In the genomic region with DNA sequence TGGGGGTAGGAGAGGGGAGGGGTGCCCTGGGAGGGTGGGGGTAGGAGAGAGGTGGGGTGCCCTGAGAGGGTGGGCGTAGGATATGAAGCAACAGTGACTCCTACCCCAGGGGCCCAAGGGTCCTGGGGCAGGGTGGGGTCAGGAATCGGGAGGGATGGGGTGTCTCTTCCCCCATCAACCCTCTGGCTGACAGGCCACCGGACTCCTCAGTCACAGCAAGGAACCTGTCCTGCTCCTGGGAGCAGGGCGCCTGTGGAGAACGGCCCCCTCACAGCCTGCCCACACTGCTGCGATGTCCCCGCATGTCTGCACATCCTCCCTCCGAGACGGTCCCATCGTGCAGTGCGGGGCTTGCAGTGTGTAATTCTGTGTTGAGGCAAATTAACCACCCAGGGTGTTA, we compare ENCODE assay signal across 24 cellular contexts. TPM values are rescaled to one million over a fixed set of nuclear protein-coding genes. Genes with fewer than 3 reads are reported as not detected.
DNase-seq lines count a peak whose midpoint lies in the region; ATAC-seq, FAIRE-seq and TF ChIP-seq lines count a peak whose summit lies in the region.
"Had no signal": no experiment of that assay in that cellular context is flagged by ENCODE, and none has a peak within 500 bp of the region (broad histone marks: within the 10 kb centered on the region; RNA-seq: fewer than 3 reads in every experiment).

No MANE protein-coding gene starts in this region.

- no peaks in the 10 kb centered on the region for H3K9me3 ChIP-seq in A549

- no peak for ATAC-seq in A549

- H3K4me1 Mint-ChIP-seq in activated naive CD4-positive, alpha-beta T cell treated with anti-CD3 and anti-CD28 coated beads, Interleukin-2, amount 10 ng/mL, durations not matched to agents 7 days and 5 days, result no peaks in the 10 kb centered on the region
- peaks cover 20% of the 10 kb centered on the region for H3K4me1 Mint-ChIP-seq in osteocyte (ENCODE audit: unreplicated experiment)

- no peaks in the 10 kb centered on the region for H3K27me3 ChIP-seq in H7 (ENCODE audit: control insufficient read depth, insufficient read depth, low read length)

- POLR2A ChIA-PET in A549 (lab: Yijun Ruan, JAX), result no interaction called here

- DNase-seq in A549 (ENCODE audit: low read depth in 1 of 2, low spot score in 1 of 2), result no peak
- peak; percentile 57 for DNase-seq in H7
- DNase-seq in RKO (ENCODE audit: low spot score), result peak; percentile 81
- peak; percentile 40 for DNase-seq in islet precursor cell
- DNase-seq in activated naive CD4-positive, alpha-beta T cell treated with anti-CD3 and anti-CD28 coated beads, Interleukin-2, amount 10 ng/mL, durations not matched to agents 7 days and 5 days, result no peak
- DNase-seq in osteocyte (ENCODE audit: extremely low spot score, unreplicated experiment), result no peak
- no peak for DNase-seq in HuH-7.5 (ENCODE audit: low spot score)
- DNase-seq: CD4-positive, alpha-beta T cell; COR-L47; DMS79 treated with DMSO at 0.1 percent for 48 hours; H9; KG1; NCI-H1092; NCI-H1436; NCI-H187 treated with DMSO at 0.1 percent for 48 hours; NCI-H2107; NCI-H226; NCI-H510A treated with DMSO at 0.1 percent for 48 hours; NCI-H774; NK-92 treated with Interleukin-12 subunit alpha and Interleukin-12 subunit beta, amount 100 ng/mL, for 24 hours; SHP77 had no signal

- H3K36me3 ChIP-seq in H7 (replicated peaks; ENCODE audit: control insufficient read depth, insufficient read depth, low read length), result no peaks in the 10 kb centered on the region

- H3K27ac ChIP-seq in A549, result peak overlapping the region in 1 of 2 experiments; percentile 49; a peak in 2 of 6 replicates
- H3K27ac ChIP-seq: SK-N-MC had no signal

- peaks cover 27% of the 10 kb centered on the region for H3K27me3 Mint-ChIP-seq in activated naive CD4-positive, alpha-beta T cell treated with anti-CD3 and anti-CD28 coated beads, Interleukin-2, amount 10 ng/mL, durations not matched to agents 7 days and 5 days
- no peaks in the 10 kb centered on the region for H3K27me3 Mint-ChIP-seq in osteocyte (ENCODE audit: unreplicated experiment)
- H3K27me3 Mint-ChIP-seq: CD4-positive, alpha-beta T cell had no signal

- 0 out of 3 replicates have a peak overlapping the region, but pooled peaks have one; percentile 14 for H3K4me2 ChIP-seq in A549

- H3K4me3 ChIP-seq in A549, result no peak overlapping the region
- no peak overlapping the region for H3K4me3 ChIP-seq in H7 (ENCODE audit: insufficient read depth, low read depth, low read length)
- H3K4me3 ChIP-seq: SK-N-MC had no signal

- TF ChIP-seq CTCF in A549 (IDR thresholded peaks at IDR 0.05) (no peak), osteocyte (IDR thresholded peaks at IDR 0.05) (no peak)

- no peak for TF ChIP-seq EP300 in A549 (IDR thresholded peaks at IDR 0.05)

- FAIRE-seq in A549 (lab: Jason Lieb, UNC), result no peak

- WGBS in A549 (ENCODE audit: missing lambda C conversion rate), result 96% methylated on average over 9 of the region's 11 CpGs

- TF ChIP-seq POLR2A in A549 (IDR thresholded peaks at IDR 0.05; ENCODE audit: low read length), result no peak

- no peak overlapping the region for H3K27ac Mint-ChIP-seq in activated naive CD4-positive, alpha-beta T cell treated with anti-CD3 and anti-CD28 coated beads, Interleukin-2, amount 10 ng/mL, durations not matched to agents 7 days and 5 days
- H3K27ac Mint-ChIP-seq in osteocyte (ENCODE audit: unreplicated experiment), result no peak overlapping the region
- H3K27ac Mint-ChIP-seq: CD4-positive, alpha-beta T cell; H9 had no signal

- peaks cover 42% of the 10 kb centered on the region for H3K4me1 ChIP-seq in A549

- CTCF ChIA-PET in A549 (lab: Yijun Ruan, JAX), result interaction anchor here (0.8 kb wide), 1 partner anchor 193 kb away, joined by 3 read pairs; no protein-coding TSS in a partner anchor
- CTCF ChIA-PET in activated naive CD4-positive, alpha-beta T cell treated with anti-CD3 and anti-CD28 coated beads, Interleukin-2, amount 10 ng/mL, durations not matched to agents 7 days and 5 days (lab: Charles Lee), result no interaction called here

- no peak for TF ChIP-seq RAD21 in A549 (conservative IDR thresholded peaks at IDR 0.05 in 1 of 2, IDR thresholded peaks at IDR 0.05 in 1 of 2)

- H3K4me3 Mint-ChIP-seq in activated naive CD4-positive, alpha-beta T cell treated with anti-CD3 and anti-CD28 coated beads, Interleukin-2, amount 10 ng/mL, durations not matched to agents 7 days and 5 days, result no peak overlapping the region
- no peak overlapping the region for H3K4me3 Mint-ChIP-seq in osteocyte (ENCODE audit: unreplicated experiment)
- H3K4me3 Mint-ChIP-seq: CD4-positive, alpha-beta T cell; H9 had no signal

- H3K9me3 Mint-ChIP-seq in activated naive CD4-positive, alpha-beta T cell treated with anti-CD3 and anti-CD28 coated beads, Interleukin-2, amount 10 ng/mL, durations not matched to agents 7 days and 5 days, result no peaks in the 10 kb centered on the region
- no peaks in the 10 kb centered on the region for H3K9me3 Mint-ChIP-seq in osteocyte (ENCODE audit: unreplicated experiment)
- H3K9me3 Mint-ChIP-seq: CD4-positive, alpha-beta T cell; H9 had no signal

- no peaks in the 10 kb centered on the region for H3K36me3 Mint-ChIP-seq in activated naive CD4-positive, alpha-beta T cell treated with anti-CD3 and anti-CD28 coated beads, Interleukin-2, amount 10 ng/mL, durations not matched to agents 7 days and 5 days
- H3K36me3 Mint-ChIP-seq in osteocyte (ENCODE audit: unreplicated experiment), result no peaks in the 10 kb centered on the region

TF ChIP-seq in A549, 52 proteins besides CTCF, POLR2A, EP300 and RAD21 (continues in another document):
- TF ChIP-seq FOXS1 (CRISPR knock-in tag; IDR thresholded peaks at IDR 0.05), result no peak
- TF ChIP-seq ELK1 (IDR thresholded peaks at IDR 0.05; ENCODE audit: low read depth, low read length), result no peak
- TF ChIP-seq, protein P1, sequence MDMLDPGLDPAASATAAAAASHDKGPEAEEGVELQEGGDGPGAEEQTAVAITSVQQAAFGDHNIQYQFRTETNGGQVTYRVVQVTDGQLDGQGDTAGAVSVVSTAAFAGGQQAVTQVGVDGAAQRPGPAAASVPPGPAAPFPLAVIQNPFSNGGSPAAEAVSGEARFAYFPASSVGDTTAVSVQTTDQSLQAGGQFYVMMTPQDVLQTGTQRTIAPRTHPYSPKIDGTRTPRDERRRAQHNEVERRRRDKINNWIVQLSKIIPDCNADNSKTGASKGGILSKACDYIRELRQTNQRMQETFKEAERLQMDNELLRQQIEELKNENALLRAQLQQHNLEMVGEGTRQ (IDR thresholded peaks at IDR 0.05), result no peak
- TF ChIP-seq ZNF302 (CRISPR knock-in tag; IDR thresholded peaks at IDR 0.05), result no peak
- no peak for TF ChIP-seq NR3C1 (IDR thresholded peaks at IDR 0.05)
- TF ChIP-seq MYC (IDR thresholded peaks at IDR 0.05; ENCODE audit: borderline replicate concordance, low read length), result no peak
- TF ChIP-seq CHD2 (IDR thresholded peaks at IDR 0.05; ENCODE audit: low read length, partially characterized antibody), result no peak
- no peak for TF ChIP-seq FOSL2 (IDR thresholded peaks at IDR 0.05)
- TF ChIP-seq FOSL2 (CRISPR knock-in tag; IDR thresholded peaks at IDR 0.05), result no peak
- no peak for TF ChIP-seq JUNB (IDR thresholded peaks at IDR 0.05)
- TF ChIP-seq HOXA7 (CRISPR knock-in tag; IDR thresholded peaks at IDR 0.05), result no peak
- TF ChIP-seq ESRRA (IDR thresholded peaks at IDR 0.05; ENCODE audit: borderline replicate concordance, low read length), result no peak
- TF ChIP-seq NPAS2 (CRISPR knock-in tag; IDR thresholded peaks at IDR 0.05; ENCODE audit: borderline replicate concordance), result no peak
- no peak for TF ChIP-seq GATA3 (IDR thresholded peaks at IDR 0.05; ENCODE audit: borderline replicate concordance)
- TF ChIP-seq ATOH8 (CRISPR knock-in tag; IDR thresholded peaks at IDR 0.05; ENCODE audit: low read depth), result no peak

RNA-seq across cellular contexts. Expression of gene TM4SF19, which starts 2.7 kb away (rescaled TPM):
- 5.2 and 6.6 TPM in 2 replicates for polyA plus RNA-seq in A549 (2011; rRNA removed)
- 2.8 and 2.9 TPM in 2 replicates for polyA plus RNA-seq in A549 (2012; cell fraction: cytosol; rRNA removed)
- polyA plus RNA-seq in A549 (2012; cell fraction: nucleus; rRNA removed), result 2.5 and 5.0 TPM in 2 replicates
- 3.9 to 4.4 TPM (median 4.0 TPM) in 3 replicates for polyA plus RNA-seq in A549 (2017; fragmentation: RNase III; extraction: RNeasy Plus Mini Kit Qiagen cat#74134 plus additional on column Dnase treatment)
- polyA minus RNA-seq in A549 (2011; rRNA and poly(A)+ RNA removed), result 8.7 and 10.3 TPM in 2 replicates
- total RNA-seq in H7 (2014; rRNA removed; shearing (Covaris generic)), result not detected in 2 replicates
- total RNA-seq in osteocyte, result not detected in 2 replicates
- total RNA-seq: CD4-positive, alpha-beta T cell; H9; OCI-LY7 had no signal
- polyA plus RNA-seq: BJ had no signal

RNA-seq across cellular contexts. Expression of gene DYNLT2B, which starts 17.4 kb away (rescaled TPM):
- polyA plus RNA-seq in A549 (2011; rRNA removed), result 24.0 and 34.7 TPM in 2 replicates
- 27.6 and 29.9 TPM in 2 replicates for polyA plus RNA-seq in A549 (2012; cell fraction: cytosol; rRNA removed)
- 10.6 and 10.8 TPM in 2 replicates for polyA plus RNA-seq in A549 (2012; cell fraction: nucleus; rRNA removed)
- 32.2 to 38.2 TPM (median 34.9 TPM) in 3 replicates for polyA plus RNA-seq in A549 (2017; fragmentation: RNase III; extraction: RNeasy Plus Mini Kit Qiagen cat#74134 plus additional on column Dnase treatment)
- polyA minus RNA-seq in A549 (2011; rRNA and poly(A)+ RNA removed), result 2.8 and 3.7 TPM in 2 replicates
- 5.8 and 11.3 TPM in 2 replicates for total RNA-seq in H7 (2014; rRNA removed; shearing (Covaris generic))
- total RNA-seq in osteocyte, result 19.5 and 20.9 TPM in 2 replicates

RNA-seq across cellular contexts. Expression of gene PCYT1A, which starts 47.9 kb away (rescaled TPM):
- 45.4 and 48.0 TPM in 2 replicates for polyA plus RNA-seq in A549 (2011; rRNA removed)
- polyA plus RNA-seq in A549 (2012; cell fraction: cytosol; rRNA removed), result 30.4 and 31.8 TPM in 2 replicates
- 34.7 and 34.9 TPM in 2 replicates for polyA plus RNA-seq in A549 (2012; cell fraction: nucleus; rRNA removed)
- polyA plus RNA-seq in A549 (2017; fragmentation: RNase III; extraction: RNeasy Plus Mini Kit Qiagen cat#74134 plus additional on column Dnase treatment), result 41.6 to 44.7 TPM (median 41.9 TPM) in 3 replicates
- 100 and 151 TPM in 2 replicates for polyA minus RNA-seq in A549 (2011; rRNA and poly(A)+ RNA removed)
- total RNA-seq in H7 (2014; rRNA removed; shearing (Covaris generic)), result 23.9 and 38.0 TPM in 2 replicates
- 65.1 and 66.2 TPM in 2 replicates for total RNA-seq in osteocyte

Comparison
In these comparisons a context has a peak if more than half of its experiments do, and no peak if none do; other contexts are left out.
1. DNase-seq: peak in H7 (single experiment), RKO (single experiment) and islet precursor cell (single experiment); none in A549 (0 of 2), activated naive CD4-positive, alpha-beta T cell treated with anti-CD3 and anti-CD28 coated beads, Interleukin-2, amount 10 ng/mL, durations not matched to agents 7 days and 5 days (single experiment), osteocyte (single experiment) and HuH-7.5 (single experiment).